Comparison of ENCODE assay signal across 8 cellular contexts in the genomic region with DNA sequence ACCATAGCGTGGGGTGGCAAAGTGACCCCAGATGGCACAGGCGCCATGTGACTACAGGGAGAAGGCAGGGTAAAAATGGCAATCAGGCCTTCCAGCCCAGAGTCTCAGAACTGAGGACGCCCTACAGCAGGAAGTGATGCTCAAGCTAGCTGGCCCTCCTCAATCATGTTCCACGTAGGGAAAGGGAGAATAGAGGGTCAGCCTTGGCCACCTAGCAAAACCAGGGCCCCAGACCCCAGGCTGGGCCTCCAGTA.
A peak's percentile ranks its signal among the peaks of the same experiment; 100 is the strongest.
DNase-seq lines count a peak whose midpoint lies in the region; ATAC-seq and TF ChIP-seq lines count a peak whose summit lies in the region.

No MANE protein-coding gene starts in this region.

- H3K27ac ChIP-seq in RWPE2 (ENCODE audit: poor library complexity, severe bottlenecking), result peak overlapping the region; percentile 91

- TF ChIP-seq CTCF in RWPE2 (IDR thresholded peaks at IDR 0.05; ENCODE audit: poor library complexity, severe bottlenecking) (no peak), fibroblast of mammary gland (conservative IDR thresholded peaks at IDR 0.05; ENCODE audit: control insufficient read depth, insufficient read depth, low read depth, low read length) (no peak)

- DNase-seq in RWPE2 (ENCODE audit: low spot score) (no peak), fibroblast of mammary gland (ENCODE audit: low read depth) (no peak), skeletal muscle cell (ENCODE audit: low read depth) (no peak), NCI-H226 (no peak), globus pallidus (ENCODE audit: low spot score) (no peak)
- no peak for DNase-seq in stimulated activated CD4-positive, alpha-beta T cell treated with anti-CD3 and anti-CD28 coated beads, Interleukin-4, amount 100 ng/mL, for 4 hours

- ATAC-seq in GM18511 (IDR thresholded peaks at IDR 0.05; ENCODE audit: unreplicated experiment), result peak; percentile 3
- no peak; the same call in 2 of the 3 replicates for ATAC-seq in RWPE2 (ENCODE audit: low read depth)
- ATAC-seq in HG03045 (IDR thresholded peaks at IDR 0.05; ENCODE audit: unreplicated experiment), result no peak

- no peaks in the 10 kb centered on the region for H3K27me3 ChIP-seq in RWPE2 (ENCODE audit: insufficient read depth, poor library complexity, severe bottlenecking)

- peaks cover 46% of the 10 kb centered on the region for H3K36me3 ChIP-seq in RWPE2 (ENCODE audit: low read depth)

- H3K4me1 ChIP-seq in RWPE2 (ENCODE audit: insufficient read depth, poor library complexity, severe bottlenecking), result peaks cover 8% of the 10 kb centered on the region

- H3K4me3 ChIP-seq in RWPE2 (ENCODE audit: severe bottlenecking) (peak overlapping the region; percentile 67), fibroblast of mammary gland (ENCODE audit: control insufficient read depth, low read depth, low read length) (peak overlapping the region; percentile 61), skeletal muscle cell (ENCODE audit: low read depth, low read length) (peak overlapping the region; percentile 76)

- H3K9me3 ChIP-seq in RWPE2 (ENCODE audit: severe bottlenecking), result no peaks in the 10 kb centered on the region
